Comparison of ENCODE assay signal across 15 cellular contexts in the genomic region with DNA sequence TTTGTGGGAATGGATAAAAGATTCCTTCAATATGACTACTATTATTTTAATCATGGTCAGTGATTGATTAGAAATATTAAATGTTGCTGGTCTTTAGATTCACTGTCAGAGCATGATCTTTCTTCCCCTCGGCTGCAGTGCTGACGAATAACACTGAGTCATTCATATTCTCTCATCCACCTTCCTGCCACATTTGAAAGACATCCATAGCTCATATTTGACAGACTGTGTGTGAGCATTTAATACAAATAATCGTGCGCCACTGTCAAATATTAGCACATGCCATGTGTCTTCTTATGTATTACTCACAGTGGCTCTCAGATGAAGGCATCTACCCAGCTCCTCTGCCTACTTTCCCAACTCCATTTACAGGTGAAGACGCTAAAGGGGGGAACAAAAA.
DNase-seq lines count a peak whose midpoint lies in the region; ATAC-seq and TF ChIP-seq lines count a peak whose summit lies in the region.
"Had no signal": no experiment of that assay in that cellular context is flagged by ENCODE, and none has a peak within 500 bp of the region (broad histone marks: within the 10 kb centered on the region; RNA-seq: fewer than 3 reads in every experiment).

No MANE protein-coding gene starts in this region.

- H4K20me1 ChIP-seq in IMR-90 (ENCODE audit: insufficient read depth, low read length), result peaks cover 10% of the 10 kb centered on the region; the same call in 1 of the 2 replicates
- H4K20me1 ChIP-seq: BLaER1 had no signal

- no peaks in the 10 kb centered on the region for H3K9me3 ChIP-seq in IMR-90 (ENCODE audit: control insufficient read depth, insufficient read depth, low read length)
- H3K9me3 ChIP-seq: BLaER1 had no signal

- H3K9ac ChIP-seq in IMR-90 (ENCODE audit: low read depth, low read length), result no peak overlapping the region
- H3K9ac ChIP-seq: BLaER1 had no signal

- H3K79me1 ChIP-seq in IMR-90 (ENCODE audit: low read depth in 1 of 2, low read length in 2 of 2), result peaks cover 36 to 59% of the 10 kb centered on the region in 2 experiments

- no peak overlapping the region for H4K91ac ChIP-seq in IMR-90 (ENCODE audit: insufficient read depth, low read depth, low read length)

- WGBS in IMR-90 (ENCODE audit: extremely low coverage in 2 of 2, insufficient read length in 1 of 2), 2 experiments, result no CpG with 5 or more reads among the region's 5 CpGs

- in situ Hi-C loops in IMR-90 (cut with MboI; ENCODE audit: low sequenced_read_pairs), result loop anchor here (25.0 kb wide), 1 partner anchor 958 kb away; a partner anchor contains a TSS

- TF ChIP-seq POLR2A in IMR-90 (IDR thresholded peaks at IDR 0.05; ENCODE audit: low read depth, low read length), result no peak

- no peak for TF ChIP-seq RAD21 in IMR-90 (IDR thresholded peaks at IDR 0.05; ENCODE audit: low read length)

- H2BK20ac ChIP-seq in IMR-90 (ENCODE audit: low read depth, low read length), result no peak overlapping the region

- H4K8ac ChIP-seq in IMR-90 (ENCODE audit: low read depth in 2 of 2, low read length in 2 of 2), result no peak overlapping the region

- no peak overlapping the region for H3K4me2 ChIP-seq in IMR-90 (ENCODE audit: low read depth, low read length)
- H3K4me2 ChIP-seq: BLaER1 had no signal

- CTCF ChIA-PET in IMR-90 (lab: Yijun Ruan, JAX), result interaction anchor here (0.5 to 0.7 kb wide), 2 partner anchors 99 to 955 kb away, joined by 3 to 4 read pairs; no protein-coding TSS in a partner anchor
- CTCF ChIA-PET in activated CD8-positive, alpha-beta memory T cell treated with anti-CD3 and anti-CD28 coated beads, Interleukin-2, amount 10 ng/mL, durations not matched to agents 7 days and 5 days (lab: Charles Lee), result no interaction called here

- no peak overlapping the region for H2BK120ac ChIP-seq in IMR-90 (ENCODE audit: low read depth, low read length)

- no peak overlapping the region for H3K4me3 Mint-ChIP-seq in activated T-helper 17 cell treated with anti-CD3 and anti-CD28 coated beads, Interleukin-2, amount 50 U/mL, for 72 hours
- no peak overlapping the region for H3K4me3 Mint-ChIP-seq in activated CD8-positive, alpha-beta memory T cell treated with anti-CD3 and anti-CD28 coated beads, Interleukin-2, amount 10 ng/mL, durations not matched to agents 7 days and 5 days
- H3K4me3 Mint-ChIP-seq: CD8-positive, alpha-beta memory T cell had no signal

- dilution Hi-C loops in IMR-90 (cut with HindIII; ENCODE audit: low sequenced_read_pairs, unreplicated experiment), result no loop called here

- POLR2A ChIA-PET in IMR-90 (lab: Charles Lee; ENCODE audit: unreplicated experiment), result no interaction called here

- H2BK15ac ChIP-seq in IMR-90 (ENCODE audit: low read depth, low read length), result no peak overlapping the region

- no peak overlapping the region for H3K18ac ChIP-seq in IMR-90 (ENCODE audit: low read depth, low read length)

- H2BK5ac ChIP-seq in IMR-90 (ENCODE audit: low read depth, low read length, poor library complexity, severe bottlenecking), result no peak overlapping the region

- H3K27me3 Mint-ChIP-seq in activated T-helper 17 cell treated with anti-CD3 and anti-CD28 coated beads, Interleukin-2, amount 50 U/mL, for 72 hours, result no peaks in the 10 kb centered on the region
- H3K27me3 Mint-ChIP-seq in activated CD8-positive, alpha-beta memory T cell treated with anti-CD3 and anti-CD28 coated beads, Interleukin-2, amount 10 ng/mL, durations not matched to agents 7 days and 5 days, result no peaks in the 10 kb centered on the region

- H2AK9ac ChIP-seq in IMR-90 (replicated peaks; ENCODE audit: low read depth, low read length, poor library complexity), result no peak overlapping the region

- BruUV-seq in IMR-90 (replicated peaks; lab: Mats Ljungman, UMichigan), result no TSS peak

- peak; percentile 47 for DNase-seq in ELR (ENCODE audit: low read depth)
- peak; percentile 6 for DNase-seq in IMR-90
- DNase-seq in glomerular visceral epithelial cell (ENCODE audit: extremely low spot score), result peak; percentile 33
- DNase-seq in activated CD8-positive, alpha-beta memory T cell treated with anti-CD3 and anti-CD28 coated beads, Interleukin-2, amount 10 ng/mL, durations not matched to agents 7 days and 5 days, result no peak
- no peak for DNase-seq in NCI-H510A treated with DMSO at 0.1 percent for 48 hours (lab: John Stamatoyannopoulos, UW)
- no peak for DNase-seq in iPS-NIHi7 (ENCODE audit: extremely low spot score)
- DNase-seq: CD8-positive, alpha-beta memory T cell; DND-41; H7; NCI-H2029; NCI-H2171 treated with DMSO at 0.1 percent for 48 hours; RPMI8226 had no signal

- TF ChIP-seq CTCF in IMR-90 (conservative IDR thresholded peaks at IDR 0.05; ENCODE audit: low read depth, low read length), result no peak

- H3K36me3 ChIP-seq in IMR-90 (ENCODE audit: control insufficient read depth, insufficient read depth, low read length), result 0 out of 2 replicates have a peak, but pooled peaks cover 2% of the 10 kb centered on the region
- H3K36me3 ChIP-seq: BLaER1 had no signal

- no peak overlapping the region for H3K27ac Mint-ChIP-seq in activated T-helper 17 cell treated with anti-CD3 and anti-CD28 coated beads, Interleukin-2, amount 50 U/mL, for 72 hours
- H3K27ac Mint-ChIP-seq in activated CD8-positive, alpha-beta memory T cell treated with anti-CD3 and anti-CD28 coated beads, Interleukin-2, amount 10 ng/mL, durations not matched to agents 7 days and 5 days, result no peak overlapping the region
- H3K27ac Mint-ChIP-seq: CD8-positive, alpha-beta memory T cell had no signal

- H2AFZ ChIP-seq in IMR-90 (replicated peaks; ENCODE audit: low read length, poor library complexity), result no peak overlapping the region

- peaks cover 19% of the 10 kb centered on the region for H3K4me1 Mint-ChIP-seq in activated T-helper 17 cell treated with anti-CD3 and anti-CD28 coated beads, Interleukin-2, amount 50 U/mL, for 72 hours
- peaks cover 8% of the 10 kb centered on the region for H3K4me1 Mint-ChIP-seq in activated CD8-positive, alpha-beta memory T cell treated with anti-CD3 and anti-CD28 coated beads, Interleukin-2, amount 10 ng/mL, durations not matched to agents 7 days and 5 days

- ATAC-seq in IMR-90 (ENCODE audit: low read depth), result no peak
- peak; percentile 39 for ATAC-seq in activated T-helper 17 cell treated with anti-CD3 and anti-CD28 coated beads, Interleukin-2, amount 50 U/mL, for 72 hours (replicated peaks)
- no peak for ATAC-seq in activated CD8-positive, alpha-beta memory T cell treated with anti-CD3 and anti-CD28 coated beads, Interleukin-2, amount 10 ng/mL, durations not matched to agents 7 days and 5 days
- ATAC-seq: HepG2 had no signal

- no peaks in the 10 kb centered on the region for H3K36me3 Mint-ChIP-seq in activated T-helper 17 cell treated with anti-CD3 and anti-CD28 coated beads, Interleukin-2, amount 50 U/mL, for 72 hours (ENCODE audit: low read depth)
- no peaks in the 10 kb centered on the region for H3K36me3 Mint-ChIP-seq in activated CD8-positive, alpha-beta memory T cell treated with anti-CD3 and anti-CD28 coated beads, Interleukin-2, amount 10 ng/mL, durations not matched to agents 7 days and 5 days

- H3K4me3 ChIP-seq in IMR-90 (ENCODE audit: insufficient read depth, low read depth, low read length), result no peak overlapping the region
- H3K4me3 ChIP-seq: BLaER1 had no signal

- H2AK5ac ChIP-seq in IMR-90 (ENCODE audit: low read depth, low read length), result no peak overlapping the region

- no peaks in the 10 kb centered on the region for H3K9me3 Mint-ChIP-seq in activated T-helper 17 cell treated with anti-CD3 and anti-CD28 coated beads, Interleukin-2, amount 50 U/mL, for 72 hours
- H3K9me3 Mint-ChIP-seq in activated CD8-positive, alpha-beta memory T cell treated with anti-CD3 and anti-CD28 coated beads, Interleukin-2, amount 10 ng/mL, durations not matched to agents 7 days and 5 days (ENCODE audit: low read depth), result no peaks in the 10 kb centered on the region
- H3K9me3 Mint-ChIP-seq: CD8-positive, alpha-beta memory T cell had no signal

- no peaks in the 10 kb centered on the region; the same call in 1 of the 2 replicates for H3K4me1 ChIP-seq in IMR-90 (ENCODE audit: control insufficient read depth, insufficient read depth, low read length)
- H3K4me1 ChIP-seq: BLaER1 had no signal

- H4K5ac ChIP-seq in IMR-90 (ENCODE audit: low read depth, low read length), result no peak overlapping the region

- intact Hi-C loops in IMR-90 (cut with micrococcal nuclease), result no loop called here

- H3K27me3 ChIP-seq in IMR-90 (ENCODE audit: control insufficient read depth, insufficient read depth, low read length), result no peaks in the 10 kb centered on the region
- H3K27me3 ChIP-seq: BLaER1 had no signal

- H3K56ac ChIP-seq in IMR-90 (ENCODE audit: extremely low read depth, insufficient read depth, low read length), result no peak overlapping the region

- H3K9me1 ChIP-seq in IMR-90 (ENCODE audit: insufficient read depth, low read length), result peaks cover 3% of the 10 kb centered on the region

- H3K23ac ChIP-seq in IMR-90 (ENCODE audit: low read depth, low read length), result no peak overlapping the region

- no peak overlapping the region for H3K14ac ChIP-seq in IMR-90 (replicated peaks; ENCODE audit: low read depth, low read length)

- H3K4ac ChIP-seq in IMR-90 (ENCODE audit: low read depth, low read length), result no peak overlapping the region

- H3K27ac ChIP-seq in IMR-90 (ENCODE audit: insufficient read depth, low read length), result no peak overlapping the region
- H3K27ac ChIP-seq: BLaER1 had no signal

TF ChIP-seq in IMR-90, 13 proteins besides CTCF, POLR2A, EP300 and RAD21:
- TF ChIP-seq NFE2L2 (IDR thresholded peaks at IDR 0.05; ENCODE audit: low read depth, low read length), result no peak
- TF ChIP-seq CEBPB (IDR thresholded peaks at IDR 0.05; ENCODE audit: low read depth, low read length), result no peak
- TF ChIP-seq SMC3 (IDR thresholded peaks at IDR 0.05; ENCODE audit: low read depth, low read length), result no peak
- TF ChIP-seq MAZ (IDR thresholded peaks at IDR 0.05; ENCODE audit: borderline replicate concordance, low read depth, low read length), result no peak
- TF ChIP-seq, protein P1, sequence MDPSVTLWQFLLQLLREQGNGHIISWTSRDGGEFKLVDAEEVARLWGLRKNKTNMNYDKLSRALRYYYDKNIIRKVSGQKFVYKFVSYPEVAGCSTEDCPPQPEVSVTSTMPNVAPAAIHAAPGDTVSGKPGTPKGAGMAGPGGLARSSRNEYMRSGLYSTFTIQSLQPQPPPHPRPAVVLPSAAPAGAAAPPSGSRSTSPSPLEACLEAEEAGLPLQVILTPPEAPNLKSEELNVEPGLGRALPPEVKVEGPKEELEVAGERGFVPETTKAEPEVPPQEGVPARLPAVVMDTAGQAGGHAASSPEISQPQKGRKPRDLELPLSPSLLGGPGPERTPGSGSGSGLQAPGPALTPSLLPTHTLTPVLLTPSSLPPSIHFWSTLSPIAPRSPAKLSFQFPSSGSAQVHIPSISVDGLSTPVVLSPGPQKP (IDR thresholded peaks at IDR 0.05; ENCODE audit: borderline replicate concordance, low read depth, low read length), result no peak
- TF ChIP-seq MXI1 (IDR thresholded peaks at IDR 0.05; ENCODE audit: borderline replicate concordance, low read depth, low read length), result no peak
- no peak for TF ChIP-seq CHD1 (IDR thresholded peaks at IDR 0.05; ENCODE audit: low read depth, low read length)
- TF ChIP-seq RCOR1 (IDR thresholded peaks at IDR 0.05; ENCODE audit: insufficient replicate concordance, low read length), result no peak

Comparison
In these comparisons a context has a peak if more than half of its experiments do, and no peak if none do; other contexts are left out.
1. DNase-seq: peak in ELR (single experiment), IMR-90 (single experiment) and glomerular visceral epithelial cell (single experiment); none in activated CD8-positive, alpha-beta memory T cell treated with anti-CD3 and anti-CD28 coated beads, Interleukin-2, amount 10 ng/mL, durations not matched to agents 7 days and 5 days (single experiment), NCI-H510A treated with DMSO at 0.1 percent for 48 hours (single experiment) and iPS-NIHi7 (single experiment).